13 cellular contexts compared by ENCODE assay signal in genomic region chr12:122452701-122453285, GRCh38. TPM values are rescaled to one million over a fixed set of nuclear protein-coding genes. Genes with fewer than 3 reads are reported as not detected.
DNase-seq lines count a peak whose midpoint lies in the region; ATAC-seq, FAIRE-seq and TF ChIP-seq lines count a peak whose summit lies in the region.
"Had no signal": no experiment of that assay in that cellular context is flagged by ENCODE, and none has a peak within 500 bp of the region (broad histone marks: within the 10 kb centered on the region; RNA-seq: fewer than 3 reads in every experiment).

No MANE protein-coding gene starts in this region.

- H3K4me2 ChIP-seq in HepG2 (ENCODE audit: low read depth, low read length) = no peak overlapping the region

- WGBS in HepG2 (ENCODE audit: low lambda C conversion rate) = 76% methylated on average over 11 of the region's 11 CpGs
- 79% methylated on average over 10 of the region's 11 CpGs for WGBS in right lobe of liver (ENCODE audit: insufficient coverage, low coverage, low lambda C conversion rate, missing lambda C conversion rate)

- H3K27me3 ChIP-seq in HepG2 (ENCODE audit: control insufficient read depth in 1 of 2, insufficient read depth in 2 of 2, low read length in 2 of 2) (no peaks in the 10 kb centered on the region), right lobe of liver (no peaks in the 10 kb centered on the region), tibial artery (no peaks in the 10 kb centered on the region), breast epithelium (no peaks in the 10 kb centered on the region)
- H3K27me3 ChIP-seq: esophagus muscularis mucosa, ovary had no signal

- H3K4me3 ChIP-seq in HepG2 (replicated peaks in 1 of 3; ENCODE audit: insufficient read depth in 1 of 3, low read depth in 2 of 3, low read length in 3 of 3) (no peak overlapping the region), right lobe of liver (no peak overlapping the region), fibroblast of villous mesenchyme (ENCODE audit: low read depth, low read length) (no peak overlapping the region), tibial artery (no peak overlapping the region), breast epithelium (no peak overlapping the region)
- H3K4me3 ChIP-seq: esophagus muscularis mucosa, lower lobe of right lung, ovary had no signal

- POLR2A ChIA-PET in HepG2 (lab: Yijun Ruan, JAX) = no interaction called here

- no TSS peak for BruUV-seq in HepG2 (replicated peaks; lab: Mats Ljungman, UMichigan)

- H3K9me3 Mint-ChIP-seq in T-helper 2 cell treated with Interferon-gamma antibody and Interleukin-4, amounts not matched to agents 5 μg/mL and 100 μg/mL, for 36 hours = peaks cover 4% of the 10 kb centered on the region

- H3K36me3 ChIP-seq in HepG2 (replicated peaks in 1 of 2; ENCODE audit: control insufficient read depth in 1 of 2, insufficient read depth in 2 of 2, low read length in 2 of 2) (no peaks in the 10 kb centered on the region), right lobe of liver (no peaks in the 10 kb centered on the region), tibial artery (no peaks in the 10 kb centered on the region), breast epithelium (no peaks in the 10 kb centered on the region)
- H3K36me3 ChIP-seq: esophagus muscularis mucosa, lower lobe of right lung, ovary had no signal

- ATAC-seq in HepG2 (no peak), right lobe of liver (no peak), HG03342 (IDR thresholded peaks at IDR 0.05; ENCODE audit: unreplicated experiment) (no peak), HG03025 (IDR thresholded peaks at IDR 0.05; ENCODE audit: low FRiP score, unreplicated experiment) (no peak)

- H3K4me1 ChIP-seq in HepG2 (ENCODE audit: insufficient read depth, low read length) (peaks cover 40% of the 10 kb centered on the region), right lobe of liver (no peaks in the 10 kb centered on the region), tibial artery (peaks cover 0 to 15% (median 0%) of the 10 kb centered on the region in 4 donors), breast epithelium (no peaks in the 10 kb centered on the region)
- H3K4me1 ChIP-seq: esophagus muscularis mucosa, lower lobe of right lung had no signal

- FAIRE-seq in HepG2 (lab: Jason Lieb, UNC) = no peak
- FAIRE-seq: G401.6 had no signal

- H3K27ac ChIP-seq in HepG2 (ENCODE audit: extremely low read length, insufficient read depth, low read length) = no peak overlapping the region
- no peak overlapping the region for H3K27ac ChIP-seq in right lobe of liver
- H3K27ac ChIP-seq in tibial artery = no peak overlapping the region
- no peak overlapping the region for H3K27ac ChIP-seq in breast epithelium
- H3K27ac ChIP-seq: esophagus muscularis mucosa, lower lobe of right lung, ovary had no signal

- peaks cover 34% of the 10 kb centered on the region for H3K4me1 Mint-ChIP-seq in T-helper 2 cell treated with Interferon-gamma antibody and Interleukin-4, amounts not matched to agents 5 μg/mL and 100 μg/mL, for 36 hours (ENCODE audit: low read depth)

- TF ChIP-seq CTCF in HepG2 (CRISPR knock-in tag; IDR thresholded peaks at IDR 0.05) (no peak), right lobe of liver (IDR thresholded peaks at IDR 0.05) (no peak), fibroblast of villous mesenchyme (IDR thresholded peaks at IDR 0.05; ENCODE audit: insufficient read depth, low read depth, low read length) (no peak), tibial artery (IDR thresholded peaks at IDR 0.05) (no peak), breast epithelium (IDR thresholded peaks at IDR 0.05) (no peak)

- no peaks in the 10 kb centered on the region for H4K20me1 ChIP-seq in HepG2 (ENCODE audit: insufficient read depth, low read length)

- H3K9ac ChIP-seq in HepG2 (ENCODE audit: insufficient read depth, low read depth, low read length) = no peak overlapping the region

- H3K9me3 ChIP-seq in HepG2 (ENCODE audit: low read length) (no peaks in the 10 kb centered on the region), right lobe of liver (no peaks in the 10 kb centered on the region), tibial artery (no peaks in the 10 kb centered on the region), breast epithelium (no peaks in the 10 kb centered on the region)
- H3K9me3 ChIP-seq: esophagus muscularis mucosa, lower lobe of right lung, ovary had no signal

- H3K4me3 Mint-ChIP-seq in T-helper 2 cell treated with Interferon-gamma antibody and Interleukin-4, amounts not matched to agents 5 μg/mL and 100 μg/mL, for 36 hours = peak overlapping the region; percentile 82

- TF ChIP-seq RAD21 in HepG2 (CRISPR knock-in tag; IDR thresholded peaks at IDR 0.05) = no peak

- TF ChIP-seq POLR2A in HepG2 (IDR thresholded peaks at IDR 0.05; ENCODE audit: insufficient read depth in 1 of 2, low read depth in 2 of 2, low read length in 2 of 2) = no peak
- no peak for TF ChIP-seq POLR2A in right lobe of liver (IDR thresholded peaks at IDR 0.05)
- no peak for TF ChIP-seq POLR2A in breast epithelium (IDR thresholded peaks at IDR 0.05)

- intact Hi-C loops in HepG2 (cut with micrococcal nuclease; ENCODE audit: unreplicated experiment) = no loop called here
- intact Hi-C loops in right lobe of liver (cut with DNase I) = no loop called here
- intact Hi-C loops in tibial artery (cut with DNase I; ENCODE audit: low total_unique reads) = no loop called here
- intact Hi-C loops in breast epithelium (cut with DNase I; ENCODE audit: low total_unique reads) = no loop called here

- no peaks in the 10 kb centered on the region for H3K27me3 Mint-ChIP-seq in T-helper 2 cell treated with Interferon-gamma antibody and Interleukin-4, amounts not matched to agents 5 μg/mL and 100 μg/mL, for 36 hours (ENCODE audit: low read depth)

- CTCF ChIA-PET in HepG2 (lab: Yijun Ruan, JAX; ENCODE audit: low intra/inter-chr PET ratio, low total read pairs) = no interaction called here

- TF ChIP-seq EP300 in HepG2 (IDR thresholded peaks at IDR 0.05; ENCODE audit: low read depth in 2 of 2, low read length in 2 of 2) = no peak
- TF ChIP-seq EP300 in HepG2 (CRISPR knock-in tag; IDR thresholded peaks at IDR 0.05; ENCODE audit: borderline replicate concordance) = no peak

- DNase-seq in HepG2 (ENCODE audit: low spot score) = no peak
- no peak for DNase-seq in right lobe of liver
- no peak for DNase-seq in T-helper 2 cell treated with Interferon-gamma antibody and Interleukin-4, amounts not matched to agents 5 μg/mL and 100 μg/mL, for 36 hours (ENCODE audit: low spot score)
- DNase-seq in fibroblast of villous mesenchyme (ENCODE audit: low read depth) = peak; percentile 59
- DNase-seq in tibial artery = no peak
- DNase-seq in breast epithelium (ENCODE audit: low spot score in 2 of 2) = no peak
- DNase-seq: NCI-H446 treated with DMSO at 0.1 percent for 48 hours, ovary had no signal

- no peaks in the 10 kb centered on the region for H3K79me2 ChIP-seq in HepG2 (ENCODE audit: insufficient read depth, low read length)

- H3K27ac Mint-ChIP-seq in T-helper 2 cell treated with Interferon-gamma antibody and Interleukin-4, amounts not matched to agents 5 μg/mL and 100 μg/mL, for 36 hours = peak overlapping the region; percentile 99

- peaks cover 1% of the 10 kb centered on the region for H3K36me3 Mint-ChIP-seq in T-helper 2 cell treated with Interferon-gamma antibody and Interleukin-4, amounts not matched to agents 5 μg/mL and 100 μg/mL, for 36 hours (ENCODE audit: low read depth)

- in situ Hi-C loops in HepG2 (cut with HindIII; ENCODE audit: extremely low pct_ligation_motif_present, low pct_unique_long_range_greater_than_20kb) = no loop called here

- peak overlapping the region; percentile 24 for H2AFZ ChIP-seq in HepG2 (ENCODE audit: low read length)

RNA-seq across cellular contexts. Expression of gene CLIP1, which starts 30.3 kb away (rescaled TPM):
- total RNA-seq in HepG2 (2016; rRNA removed; fragmentation: Illumina TruSeq; extraction: Trizol) (28.9 and 30.2 TPM in 2 replicates), right lobe of liver (10 to 100 TPM; 35.4 to 63.4 (median 43.1) TPM), fibroblast of villous mesenchyme (66.9 and 79.6 TPM in 2 replicates), breast epithelium (100 to 1,000 TPM in 2 of 3 donors, 10 to 100 TPM in 1; 86.9 to 126 (median 108) TPM)
- total RNA-seq in HepG2 (2016; cell fraction: cytosol; rRNA removed; fragmentation: Illumina TruSeq; extraction: Trizol; ENCODE audit: low read depth) = 16.2 and 21.0 TPM in 2 replicates
- 26.9 and 28.6 TPM in 2 replicates for total RNA-seq in HepG2 (2016; cell fraction: insoluble cytoplasmic fraction; rRNA removed; fragmentation: Illumina TruSeq; extraction: Trizol)
- total RNA-seq in HepG2 (2016; cell fraction: membrane; rRNA removed; fragmentation: Illumina TruSeq; extraction: Trizol) = 15.5 and 15.9 TPM in 2 replicates
- total RNA-seq in HepG2 (2016; cell fraction: nucleus; rRNA removed; fragmentation: Illumina TruSeq; extraction: Trizol) = 33.5 and 40.7 TPM in 2 replicates
- polyA plus RNA-seq in HepG2 (2011; rRNA removed) = 42.8 and 43.7 TPM in 2 replicates
- polyA plus RNA-seq in HepG2 (2011; cell fraction: cytosol; rRNA removed) = 26.7 and 33.0 TPM in 2 replicates
- polyA plus RNA-seq in HepG2 (2011; cell fraction: nucleus; rRNA removed) = 30.4 and 31.8 TPM in 2 replicates
- 21.0 and 26.9 TPM in 2 replicates for polyA plus RNA-seq in HepG2 (2012)
- 0.83 and 0.97 TPM in 2 replicates for polyA plus RNA-seq in HepG2 (2016; cell fraction: cytosol; fragmentation: Illumina TruSeq; extraction: Trizol; ENCODE audit: low read depth)
- 22.9 and 23.8 TPM in 2 replicates for polyA plus RNA-seq in HepG2 (2016; cell fraction: insoluble cytoplasmic fraction; fragmentation: Illumina TruSeq; extraction: Trizol; ENCODE audit: low read depth)
- polyA plus RNA-seq in HepG2 (2016; cell fraction: membrane; fragmentation: Illumina TruSeq; extraction: Trizol; ENCODE audit: low read depth) = 3.9 and 5.6 TPM in 2 replicates
- polyA plus RNA-seq in HepG2 (2016; cell fraction: nucleus; fragmentation: Illumina TruSeq; extraction: Trizol; ENCODE audit: insufficient read depth, low read depth) = 35.5 and 36.6 TPM in 2 replicates
- 62.5 and 153 TPM in 2 replicates for polyA minus RNA-seq in HepG2 (2011; rRNA and poly(A)+ RNA removed; ENCODE audit: low replicate concordance)
- polyA minus RNA-seq in HepG2 (2011; cell fraction: cytosol; rRNA and poly(A)+ RNA removed) = 23.9 and 31.3 TPM in 2 replicates
- 47.6 and 65.9 TPM in 2 replicates for polyA minus RNA-seq in HepG2 (2011; cell fraction: nucleus; rRNA and poly(A)+ RNA removed)

RNA-seq across cellular contexts. Expression of gene ZCCHC8, which starts 47.9 kb away (rescaled TPM):
- total RNA-seq in HepG2 (2016; rRNA removed; fragmentation: Illumina TruSeq; extraction: Trizol) = 14.2 and 20.9 TPM in 2 replicates
- 4.6 and 5.1 TPM in 2 replicates for total RNA-seq in HepG2 (2016; cell fraction: cytosol; rRNA removed; fragmentation: Illumina TruSeq; extraction: Trizol; ENCODE audit: low read depth)
- total RNA-seq in HepG2 (2016; cell fraction: insoluble cytoplasmic fraction; rRNA removed; fragmentation: Illumina TruSeq; extraction: Trizol) = 14.0 and 22.1 TPM in 2 replicates
- total RNA-seq in HepG2 (2016; cell fraction: membrane; rRNA removed; fragmentation: Illumina TruSeq; extraction: Trizol) = 7.2 and 7.6 TPM in 2 replicates
- total RNA-seq in HepG2 (2016; cell fraction: nucleus; rRNA removed; fragmentation: Illumina TruSeq; extraction: Trizol) = 30.3 and 32.1 TPM in 2 replicates
- 18.6 and 20.5 TPM in 2 replicates for polyA plus RNA-seq in HepG2 (2011; rRNA removed)
- 9.6 and 13.2 TPM in 2 replicates for polyA plus RNA-seq in HepG2 (2011; cell fraction: cytosol; rRNA removed)
- 37.9 and 40.8 TPM in 2 replicates for polyA plus RNA-seq in HepG2 (2011; cell fraction: nucleus; rRNA removed)
- 20.5 and 20.8 TPM in 2 replicates for polyA plus RNA-seq in HepG2 (2012)
- 1.9 and 2.0 TPM in 2 replicates for polyA plus RNA-seq in HepG2 (2016; cell fraction: cytosol; fragmentation: Illumina TruSeq; extraction: Trizol; ENCODE audit: low read depth)
- polyA plus RNA-seq in HepG2 (2016; cell fraction: insoluble cytoplasmic fraction; fragmentation: Illumina TruSeq; extraction: Trizol; ENCODE audit: low read depth) = 15.5 and 16.5 TPM in 2 replicates
- 3.5 and 4.0 TPM in 2 replicates for polyA plus RNA-seq in HepG2 (2016; cell fraction: membrane; fragmentation: Illumina TruSeq; extraction: Trizol; ENCODE audit: low read depth)
- 75.5 and 80.1 TPM in 2 replicates for polyA plus RNA-seq in HepG2 (2016; cell fraction: nucleus; fragmentation: Illumina TruSeq; extraction: Trizol; ENCODE audit: insufficient read depth, low read depth)
- polyA minus RNA-seq in HepG2 (2011; rRNA and poly(A)+ RNA removed; ENCODE audit: low replicate concordance) = 9.4 and 18.6 TPM in 2 replicates
- polyA minus RNA-seq in HepG2 (2011; cell fraction: cytosol; rRNA and poly(A)+ RNA removed) = 8.1 and 11.2 TPM in 2 replicates
- 40.6 and 42.0 TPM in 2 replicates for polyA minus RNA-seq in HepG2 (2011; cell fraction: nucleus; rRNA and poly(A)+ RNA removed)
- total RNA-seq in right lobe of liver = 10 to 100 TPM in 2 of 6 experiments, 1 to 10 TPM in 4; 8.5 to 13.0 (median 9.3) TPM
- 18.0 and 22.5 TPM in 2 replicates for total RNA-seq in fibroblast of villous mesenchyme
- 10 to 100 TPM; 16.8 to 42.0 (median 30.8) TPM for total RNA-seq in breast epithelium
